Comparison of ENCODE assay signal across 1 cellular context in genomic region chr17:7580631-7581554, GRCh38.
TF ChIP-seq lines count a peak whose summit lies in the region.

No MANE protein-coding gene starts in this region.

TF ChIP-seq in IMR-90, 13 proteins besides CTCF, POLR2A, EP300 and RAD21:
- no peak for TF ChIP-seq ELK1 (IDR thresholded peaks at IDR 0.05; ENCODE audit: borderline replicate concordance, low read depth, low read length)
- no peak for TF ChIP-seq MAZ (IDR thresholded peaks at IDR 0.05; ENCODE audit: borderline replicate concordance, low read depth, low read length)
- no peak for TF ChIP-seq CHD1 (IDR thresholded peaks at IDR 0.05; ENCODE audit: low read depth, low read length)
- TF ChIP-seq MXI1 (IDR thresholded peaks at IDR 0.05; ENCODE audit: borderline replicate concordance, low read depth, low read length) = no peak
- no peak for TF ChIP-seq RCOR1 (IDR thresholded peaks at IDR 0.05; ENCODE audit: insufficient replicate concordance, low read length)
- TF ChIP-seq USF2 (IDR thresholded peaks at IDR 0.05; ENCODE audit: low read depth, low read length) = no peak
- no peak for TF ChIP-seq BHLHE40 (IDR thresholded peaks at IDR 0.05; ENCODE audit: low read depth, low read length)
- TF ChIP-seq CEBPB (IDR thresholded peaks at IDR 0.05; ENCODE audit: low read depth, low read length) = no peak
- no peak for TF ChIP-seq FOS (IDR thresholded peaks at IDR 0.05; ENCODE audit: low read depth, low read length)
- no peak for TF ChIP-seq MAFK (IDR thresholded peaks at IDR 0.05; ENCODE audit: low read depth, low read length)
